In genomic region chr2:214808961-214809750, GRCh38 we compare ENCODE assay signal across 1 cellular context.
TF ChIP-seq lines count a peak whose summit lies in the region.

Gene BARD1 (minus strand): TSS chr2:214809683. CDS start chr2:214809569, 114 bp downstream.

TF ChIP-seq in HepG2, 621 proteins besides CTCF, POLR2A, EP300 and RAD21 (continued from another document and continues in another):
- TF ChIP-seq PAXIP1 (CRISPR knock-in tag; conservative IDR thresholded peaks at IDR 0.05), result no peak
- TF ChIP-seq MXD4 (CRISPR knock-in tag; IDR thresholded peaks at IDR 0.05), result peak; percentile 57; the same call in 1 of the 2 replicates
- peak; percentile 50; the same call in 1 of the 2 replicates for TF ChIP-seq KAT7 (CRISPR knock-in tag; IDR thresholded peaks at IDR 0.05; ENCODE audit: borderline replicate concordance)
- TF ChIP-seq ZNF781 (CRISPR knock-in tag; IDR thresholded peaks at IDR 0.05; ENCODE audit: borderline replicate concordance, not compliant biosample characterization), result peak; percentile 63
- 0 out of 2 replicates have a peak, but pooled peaks have one; percentile 51 for TF ChIP-seq HNRNPL (IDR thresholded peaks at IDR 0.05; ENCODE audit: low read depth, low read length)
- 0 out of 2 replicates have a peak, but pooled peaks have one; percentile 52 for TF ChIP-seq ZNF253 (CRISPR knock-in tag; IDR thresholded peaks at IDR 0.05; ENCODE audit: borderline replicate concordance)
- TF ChIP-seq ATF4 (CRISPR knock-in tag; IDR thresholded peaks at IDR 0.05), result peak in 1 of 2 experiments; percentile 54; a peak in 1 of 4 replicates
- no peak for TF ChIP-seq ZNF800 (CRISPR knock-in tag; IDR thresholded peaks at IDR 0.05)
- peak; percentile 67; the same call in 1 of the 2 replicates for TF ChIP-seq ZNF790 (CRISPR knock-in tag; IDR thresholded peaks at IDR 0.05; ENCODE audit: borderline replicate concordance)
- TF ChIP-seq NFE2 (CRISPR knock-in tag; IDR thresholded peaks at IDR 0.05), result no peak
- no peak for TF ChIP-seq GLMP (CRISPR knock-in tag; IDR thresholded peaks at IDR 0.05; ENCODE audit: borderline replicate concordance)
- TF ChIP-seq ZNF883 (CRISPR knock-in tag; IDR thresholded peaks at IDR 0.05; ENCODE audit: not compliant biosample characterization), result peak; percentile 89
- TF ChIP-seq LCORL (IDR thresholded peaks at IDR 0.05), result no peak
- TF ChIP-seq LCORL (CRISPR knock-in tag; IDR thresholded peaks at IDR 0.05), result no peak
- no peak for TF ChIP-seq SMARCC2 (IDR thresholded peaks at IDR 0.05)
- TF ChIP-seq ZNF407 (CRISPR knock-in tag; IDR thresholded peaks at IDR 0.05; ENCODE audit: not compliant biosample characterization), result peak; percentile 90
- TF ChIP-seq ZNF232 (CRISPR knock-in tag; IDR thresholded peaks at IDR 0.05; ENCODE audit: borderline replicate concordance), result peak; percentile 83; the same call in 1 of the 2 replicates
- no peak for TF ChIP-seq SUZ12 (IDR thresholded peaks at IDR 0.05; ENCODE audit: low read depth, low read length)
- TF ChIP-seq DRAP1 (CRISPR knock-in tag; IDR thresholded peaks at IDR 0.05), result no peak
- no peak for TF ChIP-seq SSRP1 (CRISPR knock-in tag; IDR thresholded peaks at IDR 0.05)
- TF ChIP-seq RERE (CRISPR knock-in tag; IDR thresholded peaks at IDR 0.05; ENCODE audit: low read depth), result no peak
- no peak; the same call in 1 of the 2 replicates for TF ChIP-seq KMT2A (CRISPR knock-in tag; IDR thresholded peaks at IDR 0.05)
- TF ChIP-seq ARNT2 (CRISPR knock-in tag; IDR thresholded peaks at IDR 0.05; ENCODE audit: low read depth), result peak; percentile 59
- no peak for TF ChIP-seq KDM2A (CRISPR knock-in tag; IDR thresholded peaks at IDR 0.05; ENCODE audit: borderline replicate concordance, low read depth)
- TF ChIP-seq CHD2 (IDR thresholded peaks at IDR 0.05; ENCODE audit: low read depth, low read length), result no peak
- 0 out of 2 replicates have a peak, but pooled peaks have one; percentile 21 for TF ChIP-seq ZNF576 (CRISPR knock-in tag; IDR thresholded peaks at IDR 0.05)
- peak; percentile 19; the same call in 1 of the 2 replicates for TF ChIP-seq NCOR1 (IDR thresholded peaks at IDR 0.05; ENCODE audit: borderline replicate concordance, low read length)
- no peak for TF ChIP-seq KLF11 (CRISPR knock-in tag; IDR thresholded peaks at IDR 0.05)
- TF ChIP-seq ARID2 (CRISPR knock-in tag; IDR thresholded peaks at IDR 0.05; ENCODE audit: borderline replicate concordance), result peak; percentile 66; the same call in 1 of the 2 replicates
- no peak; the same call in 1 of the 2 replicates for TF ChIP-seq THAP11 (CRISPR knock-in tag; IDR thresholded peaks at IDR 0.05)
- TF ChIP-seq RFX5 (IDR thresholded peaks at IDR 0.05; ENCODE audit: low read depth, low read length), result no peak
- TF ChIP-seq KLF6 (CRISPR knock-in tag; IDR thresholded peaks at IDR 0.05), result peak; percentile 38; the same call in 1 of the 2 replicates
- TF ChIP-seq ATF5 (CRISPR knock-in tag; IDR thresholded peaks at IDR 0.05; ENCODE audit: low read depth), result no peak
- TF ChIP-seq DNMT1 (CRISPR knock-in tag; IDR thresholded peaks at IDR 0.05), result no peak
